ENCODE assay signal across 8 cellular contexts in genomic region chr22:20131593-20131855, GRCh38. TPM values are rescaled to one million over a fixed set of nuclear protein-coding genes. Genes with fewer than 3 reads are reported as not detected.
DNase-seq lines count a peak whose midpoint lies in the region; ATAC-seq and TF ChIP-seq lines count a peak whose summit lies in the region.

Gene ZDHHC8 (plus strand): TSS chr22:20131804. CDS start chr22:20131948, 144 bp downstream.

- H3K36me3 ChIP-seq in DOHH2 (ENCODE audit: control insufficient read depth, low read length): peaks cover 24% of the 10 kb centered on the region
- no peaks in the 10 kb centered on the region for H3K36me3 ChIP-seq in colonic mucosa
- peaks cover 12% of the 10 kb centered on the region for H3K36me3 ChIP-seq in lower lobe of right lung

- intact Hi-C loops in colonic mucosa (cut with DNase I) (no loop called here), lower lobe of right lung (cut with DNase I) (no loop called here)

- H3K79me2 ChIP-seq in DOHH2 (ENCODE audit: control insufficient read depth, low read length): no peaks in the 10 kb centered on the region

- H3K4me3 Mint-ChIP-seq in stimulated activated naive CD8-positive, alpha-beta T cell treated with anti-CD3 and anti-CD28 coated beads, Interleukin-15, Interleukin-2, amounts not matched to agents 100 ng/mL and 50 ng/mL, for 24 hours: peak within 1 kb of the TSS; percentile 78

- H3K4me2 ChIP-seq in DOHH2 (ENCODE audit: low read length): peak within 1 kb of the TSS; percentile 66

- H3K9me3 ChIP-seq in DOHH2 (ENCODE audit: control insufficient read depth, insufficient read depth, low read length) (no peaks in the 10 kb centered on the region), colonic mucosa (no peaks in the 10 kb centered on the region), lower lobe of right lung (no peaks in the 10 kb centered on the region)

- H4K20me1 ChIP-seq in DOHH2 (ENCODE audit: control insufficient read depth, insufficient read depth, low read depth, low read length): peaks cover 3% of the 10 kb centered on the region; the same call in 1 of the 2 replicates

- peak within 1 kb of the TSS; percentile 67 for H3K4me3 ChIP-seq in DOHH2 (ENCODE audit: low read length)
- peak within 1 kb of the TSS; percentile 95 for H3K4me3 ChIP-seq in colonic mucosa
- H3K4me3 ChIP-seq in lower lobe of right lung: peak within 1 kb of the TSS; percentile 93

- H3F3A ChIP-seq in DOHH2 (ENCODE audit: control insufficient read depth, insufficient read depth): peaks cover 23% of the 10 kb centered on the region

- no peak for TF ChIP-seq CTCF in DOHH2 (IDR thresholded peaks at IDR 0.05; ENCODE audit: low read depth, low read length, poor library complexity, severe bottlenecking)
- TF ChIP-seq CTCF in colonic mucosa (IDR thresholded peaks at IDR 0.05): no peak
- TF ChIP-seq CTCF in lower lobe of right lung (IDR thresholded peaks at IDR 0.05): no peak

- H3K27ac ChIP-seq in DOHH2 (ENCODE audit: low read depth, low read length) (no peak within 1 kb of the TSS), colonic mucosa (peak within 1 kb of the TSS; percentile 89), lower lobe of right lung (peak within 1 kb of the TSS; percentile 95)

- no peaks in the 10 kb centered on the region for H3K9me3 Mint-ChIP-seq in stimulated activated naive CD8-positive, alpha-beta T cell treated with anti-CD3 and anti-CD28 coated beads, Interleukin-15, Interleukin-2, amounts not matched to agents 100 ng/mL and 50 ng/mL, for 24 hours

- peak within 1 kb of the TSS; percentile 16 for H3K27ac Mint-ChIP-seq in stimulated activated naive CD8-positive, alpha-beta T cell treated with anti-CD3 and anti-CD28 coated beads, Interleukin-15, Interleukin-2, amounts not matched to agents 100 ng/mL and 50 ng/mL, for 24 hours

- H3K36me3 Mint-ChIP-seq in stimulated activated naive CD8-positive, alpha-beta T cell treated with anti-CD3 and anti-CD28 coated beads, Interleukin-15, Interleukin-2, amounts not matched to agents 100 ng/mL and 50 ng/mL, for 24 hours (ENCODE audit: low read depth): peaks cover 17% of the 10 kb centered on the region

- no peaks in the 10 kb centered on the region for H3K9me2 ChIP-seq in DOHH2 (replicated peaks; ENCODE audit: control insufficient read depth, low read length)

- H3K4me1 ChIP-seq in DOHH2 (ENCODE audit: control insufficient read depth, low read length) (peaks cover 9% of the 10 kb centered on the region; the same call in 1 of the 2 replicates), colonic mucosa (peaks cover 10% of the 10 kb centered on the region), lower lobe of right lung (peaks cover 47% of the 10 kb centered on the region)

- H3K27me3 Mint-ChIP-seq in stimulated activated naive CD8-positive, alpha-beta T cell treated with anti-CD3 and anti-CD28 coated beads, Interleukin-15, Interleukin-2, amounts not matched to agents 100 ng/mL and 50 ng/mL, for 24 hours: no peaks in the 10 kb centered on the region

- peak; percentile 47 for ATAC-seq in HG02588 (IDR thresholded peaks at IDR 0.05; ENCODE audit: unreplicated experiment)
- ATAC-seq in lower lobe of right lung: peak; percentile 60 to 82

- H3K9ac ChIP-seq in colonic mucosa (ENCODE audit: low read depth in 2 of 2, low read length in 2 of 2): peak within 1 kb of the TSS; percentile 74 to 96

- H3K4me1 Mint-ChIP-seq in stimulated activated naive CD8-positive, alpha-beta T cell treated with anti-CD3 and anti-CD28 coated beads, Interleukin-15, Interleukin-2, amounts not matched to agents 100 ng/mL and 50 ng/mL, for 24 hours (ENCODE audit: low read depth): peaks cover 47% of the 10 kb centered on the region

- DNase-seq in T-helper 22 cell (ENCODE audit: low read depth) (peak; percentile 38), colonic mucosa (no peak), lower lobe of right lung (no peak), DMS153 treated with DMSO at 0.1 percent for 48 hours (lab: John Stamatoyannopoulos, UW; ENCODE audit: unreplicated experiment) (no peak), GDM1 (lab: John Stamatoyannopoulos, UW) (no peak)

- H3K27me3 ChIP-seq in DOHH2 (ENCODE audit: control insufficient read depth, low read length) (peaks cover 24% of the 10 kb centered on the region), colonic mucosa (no peaks in the 10 kb centered on the region), lower lobe of right lung (ENCODE audit: low read depth) (no peaks in the 10 kb centered on the region)

RNA-seq across cellular contexts. Expression of gene ZDHHC8, which starts in this region (rescaled TPM):
- total RNA-seq in colonic mucosa (10 to 100 TPM; 27.9 to 34.1 TPM), lower lobe of right lung (77.2 TPM)
